Comparison of ENCODE assay signal across 11 cellular contexts in genomic region chr11:73384127-73384441, GRCh38. TPM values are rescaled to one million over a fixed set of nuclear protein-coding genes. Genes with fewer than 3 reads are reported as not detected.
DNase-seq lines count a peak whose midpoint lies in the region; ATAC-seq, FAIRE-seq and TF ChIP-seq lines count a peak whose summit lies in the region.
"Had no signal": no experiment of that assay in that cellular context is flagged by ENCODE, and none has a peak within 500 bp of the region (broad histone marks: within the 10 kb centered on the region; RNA-seq: fewer than 3 reads in every experiment).

No MANE protein-coding gene starts in this region.

- H3K9ac ChIP-seq in BLaER1 treated with 17β-estradiol and CSF1 and Interleukin-3, amounts not matched to agents 10 nM and 100 nM: peak overlapping the region; percentile 60 to 99 (median 99); a peak in 20 of 22 replicates

- DNase-seq in GM12892 (ENCODE audit: insufficient read length): no peak
- DNase-seq in activated T-helper 2 cell treated with anti-CD3 and anti-CD28 coated beads, Interferon-gamma antibody, Interleukin-2, Interleukin-4, amounts not matched to agents 10 μg/mL and 5 μg/mL and 100 μg/mL, durations not matched to agents 14 hours and 24 hours and 36 hours (ENCODE audit: low spot score): no peak
- DNase-seq in naive B cell: no peak
- DNase-seq in NCI-H1417 treated with DMSO at 0.1 percent for 48 hours (lab: John Stamatoyannopoulos, UW): no peak
- DNase-seq in sciatic nerve (ENCODE audit: low spot score): no peak
- DNase-seq in occipital lobe (lab: John Stamatoyannopoulos, UW): no peak
- no peak for DNase-seq in HuH-7 (ENCODE audit: low spot score)
- DNase-seq: NCI-H510A treated with DMSO at 0.1 percent for 48 hours had no signal

- H3K9me3 ChIP-seq in BLaER1 treated with 17β-estradiol and CSF1 and Interleukin-3, amounts not matched to agents 10 nM and 100 nM (replicated peaks in 1 of 11): no peaks in the 10 kb centered on the region

- intact Hi-C loops in activated T-helper 2 cell treated with anti-CD3 and anti-CD28 coated beads, Interferon-gamma antibody, Interleukin-2, Interleukin-4, amounts not matched to agents 10 μg/mL and 5 μg/mL and 100 μg/mL, durations not matched to agents 14 hours and 24 hours and 36 hours (cut with micrococcal nuclease): no loop called here
- intact Hi-C loops in sciatic nerve (cut with DNase I): no loop called here

- peak overlapping the region; percentile 73 for H3K27ac Mint-ChIP-seq in activated T-helper 2 cell treated with anti-CD3 and anti-CD28 coated beads, Interferon-gamma antibody, Interleukin-2, Interleukin-4, amounts not matched to agents 10 μg/mL and 5 μg/mL and 100 μg/mL, durations not matched to agents 14 hours and 24 hours and 36 hours
- H3K27ac Mint-ChIP-seq in naive B cell: peak overlapping the region; percentile 97 to 100 (median 100)

- no peak overlapping the region for H3K4me3 Mint-ChIP-seq in activated T-helper 2 cell treated with anti-CD3 and anti-CD28 coated beads, Interferon-gamma antibody, Interleukin-2, Interleukin-4, amounts not matched to agents 10 μg/mL and 5 μg/mL and 100 μg/mL, durations not matched to agents 14 hours and 24 hours and 36 hours (ENCODE audit: low read depth)
- peak overlapping the region; percentile 29 to 100 (median 86) for H3K4me3 Mint-ChIP-seq in naive B cell

- peaks cover 7% of the 10 kb centered on the region for H3K36me3 Mint-ChIP-seq in activated T-helper 2 cell treated with anti-CD3 and anti-CD28 coated beads, Interferon-gamma antibody, Interleukin-2, Interleukin-4, amounts not matched to agents 10 μg/mL and 5 μg/mL and 100 μg/mL, durations not matched to agents 14 hours and 24 hours and 36 hours (ENCODE audit: low read depth)
- no peaks in the 10 kb centered on the region for H3K36me3 Mint-ChIP-seq in naive B cell

- peaks cover 0 to 42% (median 6%) of the 10 kb centered on the region in 11 experiments; a peak in 10 of 22 replicates for H3K36me3 ChIP-seq in BLaER1 treated with 17β-estradiol and CSF1 and Interleukin-3, amounts not matched to agents 10 nM and 100 nM

- TF ChIP-seq POLR2A in GM12892 (IDR thresholded peaks at IDR 0.05; ENCODE audit: low read depth, low read length): no peak

- H4K20me1 ChIP-seq in BLaER1 treated with 17β-estradiol and CSF1 and Interleukin-3, amounts not matched to agents 10 nM and 100 nM: peaks cover 32 to 100% (median 79%) of the 10 kb centered on the region in 11 experiments; a peak in 21 of 22 replicates

- peaks cover 57% of the 10 kb centered on the region for H3K4me1 Mint-ChIP-seq in activated T-helper 2 cell treated with anti-CD3 and anti-CD28 coated beads, Interferon-gamma antibody, Interleukin-2, Interleukin-4, amounts not matched to agents 10 μg/mL and 5 μg/mL and 100 μg/mL, durations not matched to agents 14 hours and 24 hours and 36 hours (ENCODE audit: low read depth)
- peaks cover 93 to 100% (median 98%) of the 10 kb centered on the region in 3 donors for H3K4me1 Mint-ChIP-seq in naive B cell

- no peaks in the 10 kb centered on the region for H3K27me3 ChIP-seq in BLaER1 treated with 17β-estradiol and CSF1 and Interleukin-3, amounts not matched to agents 10 nM and 100 nM

- peak overlapping the region; percentile 89 to 100 (median 96) for H3K4me2 ChIP-seq in BLaER1 treated with 17β-estradiol and CSF1 and Interleukin-3, amounts not matched to agents 10 nM and 100 nM

- FAIRE-seq in GM12892 (lab: Jason Lieb, UNC): peak; percentile 67
- FAIRE-seq: HTR-8/SVneo, RCC 7860 had no signal

- peaks cover 98 to 100% (median 100%) of the 10 kb centered on the region in 10 experiments for H3K4me1 ChIP-seq in BLaER1 treated with 17β-estradiol and CSF1 and Interleukin-3, amounts not matched to agents 10 nM and 100 nM

- H3K27ac ChIP-seq in BLaER1 treated with 17β-estradiol and CSF1 and Interleukin-3, amounts not matched to agents 10 nM and 100 nM: peak overlapping the region; percentile 79 to 99 (median 91)

- no peak for ATAC-seq in naive B cell (ENCODE audit: low read depth in 2 of 2)
- ATAC-seq in sciatic nerve: no peak

- H3K4me3 ChIP-seq in BLaER1 treated with 17β-estradiol and CSF1 and Interleukin-3, amounts not matched to agents 10 nM and 100 nM: peak overlapping the region in 4 of 10 experiments; percentile 3 to 100 (median 28); a peak in 6 of 20 replicates

- no peaks in the 10 kb centered on the region for H3K9me3 Mint-ChIP-seq in activated T-helper 2 cell treated with anti-CD3 and anti-CD28 coated beads, Interferon-gamma antibody, Interleukin-2, Interleukin-4, amounts not matched to agents 10 μg/mL and 5 μg/mL and 100 μg/mL, durations not matched to agents 14 hours and 24 hours and 36 hours
- H3K9me3 Mint-ChIP-seq in naive B cell: no peaks in the 10 kb centered on the region

- no peaks in the 10 kb centered on the region for H3K27me3 Mint-ChIP-seq in activated T-helper 2 cell treated with anti-CD3 and anti-CD28 coated beads, Interferon-gamma antibody, Interleukin-2, Interleukin-4, amounts not matched to agents 10 μg/mL and 5 μg/mL and 100 μg/mL, durations not matched to agents 14 hours and 24 hours and 36 hours (ENCODE audit: low read depth)
- no peaks in the 10 kb centered on the region for H3K27me3 Mint-ChIP-seq in naive B cell

RNA-seq across cellular contexts. Expression of gene RELT, which starts 7.9 kb away (rescaled TPM):
- 12.6 TPM for polyA plus RNA-seq in GM12892 (2012; ENCODE audit: missing spikeins)
- 33.5 and 34.5 TPM in 2 replicates for total RNA-seq in activated T-helper 2 cell treated with anti-CD3 and anti-CD28 coated beads, Interferon-gamma antibody, Interleukin-2, Interleukin-4, amounts not matched to agents 10 μg/mL and 5 μg/mL and 100 μg/mL, durations not matched to agents 14 hours and 24 hours and 36 hours
- polyA plus RNA-seq in naive B cell (ENCODE audit: low read depth in 6 of 6): 10 to 100 TPM; 16.3 to 35.1 (median 21.2) TPM
- total RNA-seq in sciatic nerve (9.4 TPM), occipital lobe (1.6 TPM)
